In the genomic region with DNA sequence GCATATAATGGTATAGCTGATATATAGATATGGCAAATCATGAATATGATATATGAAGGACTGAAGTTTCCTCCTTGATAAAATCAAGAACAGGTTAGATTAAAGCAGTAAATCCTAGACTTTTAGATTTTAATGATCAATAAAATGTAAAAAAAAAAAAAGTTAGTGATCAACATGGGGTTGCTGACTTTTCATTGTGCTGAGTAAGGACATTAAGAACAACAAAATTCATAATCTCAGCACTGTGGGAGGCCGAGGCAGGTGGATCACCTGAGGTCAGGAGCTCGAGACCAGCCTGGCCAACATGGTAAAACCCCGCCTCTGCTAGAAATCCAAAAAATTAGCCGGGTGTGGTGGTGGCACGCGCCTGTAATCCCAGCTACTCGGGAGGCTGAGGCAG, we compare ENCODE assay signal across 35 cellular contexts. TPM values are rescaled to one million over a fixed set of nuclear protein-coding genes. Genes with fewer than 3 reads are reported as not detected.
"Had no signal": no experiment of that assay in that cellular context is flagged by ENCODE, and none has a peak within 500 bp of the region (broad histone marks: within the 10 kb centered on the region; RNA-seq: fewer than 3 reads in every experiment).

No MANE protein-coding gene starts in this region.

- H3K27me3 ChIP-seq: brain microvascular endothelial cell, MG63, SJCRH30 had no signal

- H3K27ac ChIP-seq: brain microvascular endothelial cell, SJCRH30, SK-N-MC, WERI-Rb-1 had no signal

- DNase-seq: activated CD4-positive, alpha-beta memory T cell treated with anti-CD3 and anti-CD28 coated beads, Interleukin-2, amount 10 ng/mL, durations not matched to agents 7 days and 5 days; activated CD4-positive, alpha-beta T cell treated with anti-CD3 and anti-CD28 coated beads for 1 hour; activated CD4-positive, alpha-beta T cell treated with anti-CD3 and anti-CD28 coated beads for 48 hours; activated CD4-positive, CD25-positive, alpha-beta regulatory T cell; activated CD8-positive, alpha-beta memory T cell treated with anti-CD3 and anti-CD28 coated beads for 24 hours; activated CD8-positive, alpha-beta memory T cell treated with anti-CD3 and anti-CD28 coated beads, Interleukin-2, amount 10 ng/mL, durations not matched to agents 7 days and 5 days; activated CD8-positive, alpha-beta memory T cell treated with anti-CD3 and anti-CD28 coated beads, Interleukin-2, amount 50 U/mL, for 48 hours; activated effector memory CD4-positive, alpha-beta T cell treated with Interleukin-2 at 50 U/mL for 16 hours; activated naive CD4-positive, alpha-beta T cell; activated naive CD4-positive, alpha-beta T cell treated with anti-CD3 and anti-CD28 coated beads, Interleukin-2, amount 50 U/mL, for 16 hours; activated naive CD8-positive, alpha-beta T cell treated with anti-CD3 and anti-CD28 coated beads for 36 hours; activated T-cell treated with anti-CD3 and anti-CD28 coated beads, Interleukin-2, amount 50 U/mL, for 48 hours; amniotic stem cell; aorta; brain microvascular endothelial cell; Kasumi-1; KG1; MG63; NCI-H1048; NCI-H1105 treated with DMSO at 0.1 percent for 48 hours; NCI-H1436; NCI-H1694; NCI-H1930; NCI-H2081 treated with DMSO at 0.1 percent for 48 hours; NCI-H226; NCI-H446 treated with DMSO at 0.1 percent for 48 hours; NCI-H524; NCI-H69; SHP77; SJCRH30; T1000; WERI-Rb-1 had no signal

- ATAC-seq: activated CD8-positive, alpha-beta memory T cell treated with anti-CD3 and anti-CD28 coated beads, Interleukin-2, amount 10 ng/mL, durations not matched to agents 7 days and 5 days; Panc1 had no signal

- H3K4me1 ChIP-seq: SJCRH30 had no signal

- H3K9me3 ChIP-seq: MG63, SJCRH30 had no signal

- H3K4me3 ChIP-seq: MG63, SJCRH30, SK-N-MC had no signal

RNA-seq across cellular contexts. Expression of a gene that starts 23.4 kb away (rescaled TPM):
- total RNA-seq: RPMI7951 had no signal
